Comparison of ENCODE assay signal across 25 cellular contexts in the genomic region with DNA sequence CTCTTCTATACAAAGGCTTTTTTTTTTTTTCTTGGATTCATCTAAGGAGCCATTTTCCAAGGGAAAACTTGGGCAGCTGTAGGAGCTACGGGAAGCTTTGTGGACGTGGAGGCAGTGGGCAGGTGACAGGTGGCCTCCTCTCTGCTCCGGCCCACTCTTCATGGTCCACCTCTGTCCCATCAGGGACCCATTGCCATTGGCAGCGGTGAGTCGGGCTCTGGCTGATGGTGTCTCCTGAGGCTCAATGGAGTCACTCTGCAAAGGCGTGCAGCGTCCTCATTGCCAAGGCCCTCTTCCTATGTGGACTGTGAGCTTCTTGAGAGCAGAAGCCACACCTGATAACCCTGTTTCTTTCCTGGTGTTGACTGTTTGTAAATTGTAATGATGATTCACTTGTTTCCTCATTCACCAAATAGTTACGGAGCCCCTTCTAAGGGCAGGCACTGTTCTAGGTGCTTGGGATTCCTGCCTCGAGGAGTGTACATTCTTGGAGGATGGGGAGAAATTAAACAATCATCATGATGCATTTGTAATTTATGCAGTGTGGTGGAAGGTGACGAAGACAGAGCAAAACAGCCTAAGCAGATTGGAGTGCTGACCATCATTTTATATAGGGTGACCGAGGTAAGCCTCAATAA.
"Had no signal": no experiment of that assay in that cellular context is flagged by ENCODE, and none has a peak within 500 bp of the region (broad histone marks: within the 10 kb centered on the region; RNA-seq: fewer than 3 reads in every experiment).

No MANE protein-coding gene starts in this region.

- H3K27ac ChIP-seq: brain microvascular endothelial cell, cardiac muscle cell, VCaP had no signal

- H3K4me3 ChIP-seq: cardiac muscle cell had no signal

- H3K27me3 ChIP-seq: brain microvascular endothelial cell, cardiac muscle cell had no signal

- DNase-seq: activated CD4-positive, alpha-beta memory T cell treated with anti-CD3 and anti-CD28 coated beads for 36 hours; activated CD4-positive, alpha-beta T cell treated with anti-CD3 and anti-CD28 coated beads, Interleukin-2, amount 10 ng/mL, durations not matched to agents 7 days and 5 days; activated CD4-positive, CD25-positive, alpha-beta regulatory T cell; activated CD8-positive, alpha-beta memory T cell treated with anti-CD3 and anti-CD28 coated beads for 24 hours; activated naive CD4-positive, alpha-beta T cell; activated T-cell treated with anti-CD3 and anti-CD28 coated beads, Interleukin-2, amount 50 U/mL, for 1 hour; brain microvascular endothelial cell; KG1; NCI-H1092 treated with DMSO at 0.1 percent for 48 hours; NCI-H1417 treated with DMSO at 0.1 percent for 48 hours; NCI-H1694; NCI-H2029; NCI-H2107; NCI-H2171 treated with DMSO at 0.1 percent for 48 hours; NCI-H226; NCI-H526; NCI-H82; OCI-M1; RPMI8226; SHP77 treated with DMSO at 0.1 percent for 48 hours; T-helper 17 cell; T1000 had no signal

- ATAC-seq: Panc1, T-helper 17 cell had no signal

- H3K36me3 ChIP-seq: brain microvascular endothelial cell, cardiac muscle cell had no signal
